Comparison of ENCODE assay signal across 9 cellular contexts in genomic region chr20:4170621-4171537, GRCh38. TPM values are rescaled to one million over a fixed set of nuclear protein-coding genes. Genes with fewer than 3 reads are reported as not detected.
DNase-seq lines count a peak whose midpoint lies in the region; ATAC-seq and TF ChIP-seq lines count a peak whose summit lies in the region.
"Had no signal": no experiment of that assay in that cellular context is flagged by ENCODE, and none has a peak within 500 bp of the region (broad histone marks: within the 10 kb centered on the region; RNA-seq: fewer than 3 reads in every experiment).

No MANE protein-coding gene starts in this region.

- H3K4me3 Mint-ChIP-seq in CD4-positive, alpha-beta T cell: peak overlapping the region; percentile 76

- in situ Hi-C loops in GM13976 (cut with MboI; ENCODE audit: low sequenced_read_pairs, unreplicated experiment): no loop called here

- no peaks in the 10 kb centered on the region for H3K36me3 Mint-ChIP-seq in CD4-positive, alpha-beta T cell (ENCODE audit: low read depth)

- CTCF ChIA-PET in CD4-positive, alpha-beta T cell (lab: Charles Lee): no interaction called here
- CTCF ChIA-PET in RWPE1 (lab: Yijun Ruan, JAX): interaction anchor here (0.9 kb wide), 1 partner anchor 35 kb away, joined by 4 read pairs; no protein-coding TSS in a partner anchor

- no peak for TF ChIP-seq CTCF in CD4-positive, alpha-beta T cell (IDR thresholded peaks at IDR 0.05)
- TF ChIP-seq CTCF in RWPE1 (conservative IDR thresholded peaks at IDR 0.05; ENCODE audit: low read depth) (no peak), osteoblast (IDR thresholded peaks at IDR 0.05; ENCODE audit: extremely low read depth, low read depth, low read length) (no peak), GM13976 (IDR thresholded peaks at IDR 0.05; ENCODE audit: borderline replicate concordance, control extremely low read depth, extremely low read depth, insufficient read depth, missing control alignments) (no peak), esophagus squamous epithelium (IDR thresholded peaks at IDR 0.05) (no peak)

- peaks cover 43% of the 10 kb centered on the region for H4K20me1 ChIP-seq in osteoblast (ENCODE audit: insufficient read depth, low read length)

- WGBS in esophagus squamous epithelium, 2 donors: 66 to 74% methylated on average over 8 to 10 of the region's 14 CpGs

- ATAC-seq in CD4-positive, alpha-beta T cell (ENCODE audit: poor library complexity): no peak

- peaks cover 91% of the 10 kb centered on the region for H3K79me2 ChIP-seq in osteoblast (ENCODE audit: insufficient read depth, low read length)

- no peaks in the 10 kb centered on the region for H3K9me3 Mint-ChIP-seq in CD4-positive, alpha-beta T cell

- H3K27me3 Mint-ChIP-seq in CD4-positive, alpha-beta T cell: no peaks in the 10 kb centered on the region

- no peak for DNase-seq in CD4-positive, alpha-beta T cell
- DNase-seq in RWPE1 (ENCODE audit: low spot score): no peak
- peak; percentile 30 for DNase-seq in dermis blood vessel endothelial cell
- peak; percentile 78 for DNase-seq in osteoblast (ENCODE audit: insufficient read length, low spot score, missing footprints)
- DNase-seq in NCI-H2081 (lab: John Stamatoyannopoulos, UW): no peak
- DNase-seq in GM13976 (ENCODE audit: low spot score): no peak
- no peak for DNase-seq in esophagus squamous epithelium (lab: John Stamatoyannopoulos, UW)
- no peak for DNase-seq in stimulated activated CD4-positive, alpha-beta T cell treated with anti-CD3 and anti-CD28 coated beads, Interleukin-4, amount 100 ng/mL, for 24 hours
- DNase-seq: NCI-H2081 treated with DMSO at 0.1 percent for 48 hours had no signal

- peaks cover 29% of the 10 kb centered on the region for H3K4me1 Mint-ChIP-seq in CD4-positive, alpha-beta T cell (ENCODE audit: low read depth)

- H3K4me2 ChIP-seq in osteoblast (ENCODE audit: insufficient read depth, low read length): peak overlapping the region; percentile 83

- no peaks in the 10 kb centered on the region for H3K9me3 ChIP-seq in CD4-positive, alpha-beta T cell (ENCODE audit: control insufficient read depth, low read length)
- H3K9me3 ChIP-seq in osteoblast (ENCODE audit: low read depth, low read length): no peaks in the 10 kb centered on the region
- H3K9me3 ChIP-seq in esophagus squamous epithelium: no peaks in the 10 kb centered on the region

- H3K4me3 ChIP-seq in osteoblast (ENCODE audit: insufficient read depth, low read length): no peak overlapping the region
- no peak overlapping the region for H3K4me3 ChIP-seq in esophagus squamous epithelium

- H3K27ac ChIP-seq in CD4-positive, alpha-beta T cell (ENCODE audit: low read depth, low read length): no peak overlapping the region
- peak overlapping the region; percentile 71 for H3K27ac ChIP-seq in RWPE1
- peak overlapping the region; percentile 45 for H3K27ac ChIP-seq in osteoblast (ENCODE audit: low read depth, low read length)
- peak overlapping the region in 2 of 4 donors; percentile 11 to 59 for H3K27ac ChIP-seq in esophagus squamous epithelium

- peak overlapping the region; percentile 83 for H3K27ac Mint-ChIP-seq in CD4-positive, alpha-beta T cell

- H3K27me3 ChIP-seq in CD4-positive, alpha-beta T cell (ENCODE audit: control insufficient read depth, insufficient read depth, low read length): no peaks in the 10 kb centered on the region
- no peaks in the 10 kb centered on the region for H3K27me3 ChIP-seq in osteoblast (ENCODE audit: insufficient read depth, low read length)
- peaks cover 0 to 10% (median 0%) of the 10 kb centered on the region in 4 donors for H3K27me3 ChIP-seq in esophagus squamous epithelium

- intact Hi-C loops in CD4-positive, alpha-beta T cell (cut with DNase I, micrococcal nuclease): loop anchor here in 1 of 2 experiments (2.0 kb wide), 1 partner anchor 280 kb away; no protein-coding TSS in a partner anchor
- intact Hi-C loops in esophagus squamous epithelium (cut with DNase I): no loop called here

- H3K36me3 ChIP-seq in osteoblast (ENCODE audit: insufficient read depth, low read length): peaks cover 5% of the 10 kb centered on the region
- peaks cover 0 to 9% (median 0%) of the 10 kb centered on the region in 3 donors for H3K36me3 ChIP-seq in esophagus squamous epithelium

- no peak overlapping the region for H2AFZ ChIP-seq in osteoblast (ENCODE audit: low read length)

- POLR2A ChIA-PET in CD4-positive, alpha-beta T cell (lab: Charles Lee): no interaction called here
- POLR2A ChIA-PET in RWPE1 (lab: Yijun Ruan, JAX; ENCODE audit: low non-redundant PET): no interaction called here

- no peak for TF ChIP-seq POLR2A in esophagus squamous epithelium (IDR thresholded peaks at IDR 0.05)

- H3K4me1 ChIP-seq in osteoblast (ENCODE audit: insufficient read depth, low read length) (peaks cover 18% of the 10 kb centered on the region), esophagus squamous epithelium (peaks cover 3 to 25% (median 8%) of the 10 kb centered on the region in 3 donors)

RNA-seq across cellular contexts. Expression of gene SMOX, which starts 22.3 kb away (rescaled TPM):
- total RNA-seq in CD4-positive, alpha-beta T cell: 1 to 10 TPM; 1.0 to 2.4 TPM
- total RNA-seq in dermis blood vessel endothelial cell (13.1 and 23.5 TPM in 2 replicates), osteoblast (10.5 and 11.2 TPM in 2 replicates), esophagus squamous epithelium (10 to 100 TPM in 1 of 4 donors, 1 to 10 TPM in 3; 4.3 to 12.4 (median 6.0) TPM)

Comparison
In these comparisons a context has a peak if more than half of its experiments do, and no peak if none do; other contexts are left out.
1. DNase-seq: peak in dermis blood vessel endothelial cell (single experiment) and osteoblast (single experiment); none in CD4-positive, alpha-beta T cell (0 of 10), RWPE1 (single experiment), NCI-H2081 (0 of 2), GM13976 (single experiment), esophagus squamous epithelium (single experiment) and stimulated activated CD4-positive, alpha-beta T cell treated with anti-CD3 and anti-CD28 coated beads, Interleukin-4, amount 100 ng/mL, for 24 hours (single experiment).